8 cellular contexts compared by ENCODE assay signal in the genomic region with DNA sequence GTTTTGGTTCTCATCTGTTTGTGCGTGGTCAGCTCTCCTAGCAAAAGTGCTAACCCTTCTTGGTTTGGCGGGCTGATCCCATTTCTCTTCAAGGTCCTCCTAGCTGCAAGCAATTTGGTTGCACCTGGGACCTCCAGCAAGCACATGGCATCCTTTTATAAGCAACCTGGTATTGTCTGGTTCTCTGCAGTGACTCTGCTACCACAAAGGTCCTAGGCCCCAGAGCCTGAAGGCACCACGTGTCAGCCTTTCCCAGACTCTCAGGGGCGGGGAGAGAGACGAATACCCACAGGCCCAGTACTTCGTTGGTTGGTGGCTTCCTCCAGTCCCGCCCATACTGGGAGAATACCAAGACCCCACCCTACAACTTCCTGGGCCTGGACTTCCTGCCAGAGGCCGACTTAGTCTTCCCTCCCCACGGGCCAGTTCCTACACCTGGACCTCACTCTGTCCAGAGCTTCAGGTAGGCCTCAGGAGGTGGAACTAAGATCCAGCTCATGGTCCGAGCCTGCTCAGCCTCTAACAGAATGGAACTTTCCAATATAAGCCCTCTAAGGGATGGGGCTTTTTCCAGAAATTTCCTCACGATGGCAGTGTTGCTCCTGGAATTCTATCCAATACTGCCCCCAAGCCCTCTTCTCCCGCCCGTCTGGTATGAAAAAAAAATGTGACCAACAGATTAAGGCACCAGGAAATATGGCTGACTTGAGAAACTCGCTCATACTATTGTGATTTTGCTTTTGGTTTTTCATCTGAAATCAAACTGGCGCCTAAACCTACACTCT.
DNase-seq lines count a peak whose midpoint lies in the region; ATAC-seq and TF ChIP-seq lines count a peak whose summit lies in the region.

No MANE protein-coding gene starts in this region.

- H3K4me1 Mint-ChIP-seq in nephron progenitor cell = peaks cover 50% of the 10 kb centered on the region

- peak; percentile 48 for TF ChIP-seq CTCF in AG10803 (conservative IDR thresholded peaks at IDR 0.05; ENCODE audit: low read length)
- TF ChIP-seq CTCF in fibroblast of villous mesenchyme (IDR thresholded peaks at IDR 0.05; ENCODE audit: insufficient read depth, low read depth, low read length) = peak; percentile 57
- TF ChIP-seq CTCF in nephron progenitor cell (IDR thresholded peaks at IDR 0.05) = peak; percentile 62
- peak; percentile 10 to 79 (median 58) for TF ChIP-seq CTCF in upper lobe of left lung (IDR thresholded peaks at IDR 0.05)

- WGBS in upper lobe of left lung, 2 donors = 23 to 40% methylated on average over 8 to 15 of the region's 15 CpGs

- H3K4me3 Mint-ChIP-seq in nephron progenitor cell = peak overlapping the region; percentile 93

- TF ChIP-seq EP300 in upper lobe of left lung (IDR thresholded peaks at IDR 0.05) = no peak

- H3K9me3 ChIP-seq in upper lobe of left lung = no peaks in the 10 kb centered on the region

- H3K27me3 ChIP-seq in upper lobe of left lung = no peaks in the 10 kb centered on the region

- H3K4me3 ChIP-seq in AG10803 (ENCODE audit: low read length) (peak overlapping the region; percentile 26), fibroblast of villous mesenchyme (ENCODE audit: low read depth, low read length) (peak overlapping the region; percentile 54), upper lobe of left lung (peak overlapping the region in 3 of 4 donors; percentile 7 to 28 (median 23))

- H3K27ac ChIP-seq in upper lobe of left lung = peak overlapping the region in 2 of 4 donors; percentile 30 to 31

- no peak for TF ChIP-seq POLR2A in upper lobe of left lung (IDR thresholded peaks at IDR 0.05)

- peaks cover 13% of the 10 kb centered on the region for H3K9me3 Mint-ChIP-seq in nephron progenitor cell

- ATAC-seq in GM18520 (IDR thresholded peaks at IDR 0.05; ENCODE audit: unreplicated experiment) (peak; percentile 54), HG03159 (IDR thresholded peaks at IDR 0.05; ENCODE audit: unreplicated experiment) (peak; percentile 65), upper lobe of left lung (ENCODE audit: low FRiP score in 2 of 2) (peak; percentile 87 to 90)

- DNase-seq in AG10803 (ENCODE audit: low read depth) (peak; percentile 63), NCI-H510A (lab: John Stamatoyannopoulos, UW) (peak; percentile 55), fibroblast of villous mesenchyme (ENCODE audit: low read depth) (peak; percentile 91), nephron progenitor cell (peak; percentile 80), upper lobe of left lung (peak in 1 of 2 donors; percentile 66)
- peak; percentile 26 for DNase-seq in activated T-cell treated with anti-CD3 and anti-CD28 coated beads, Interleukin-2, amount 50 U/mL, for 1 hour

- no peaks in the 10 kb centered on the region for H3K36me3 ChIP-seq in upper lobe of left lung

- H3K4me1 ChIP-seq in upper lobe of left lung = peaks cover 0 to 7% (median 0%) of the 10 kb centered on the region in 4 donors

- no peaks in the 10 kb centered on the region for H3K27me3 Mint-ChIP-seq in nephron progenitor cell (ENCODE audit: low read depth, poor library complexity)

- peak overlapping the region; percentile 99 for H3K27ac Mint-ChIP-seq in nephron progenitor cell

- H3K36me3 Mint-ChIP-seq in nephron progenitor cell (ENCODE audit: low read depth) = peaks cover 28% of the 10 kb centered on the region
